In the genomic region with DNA sequence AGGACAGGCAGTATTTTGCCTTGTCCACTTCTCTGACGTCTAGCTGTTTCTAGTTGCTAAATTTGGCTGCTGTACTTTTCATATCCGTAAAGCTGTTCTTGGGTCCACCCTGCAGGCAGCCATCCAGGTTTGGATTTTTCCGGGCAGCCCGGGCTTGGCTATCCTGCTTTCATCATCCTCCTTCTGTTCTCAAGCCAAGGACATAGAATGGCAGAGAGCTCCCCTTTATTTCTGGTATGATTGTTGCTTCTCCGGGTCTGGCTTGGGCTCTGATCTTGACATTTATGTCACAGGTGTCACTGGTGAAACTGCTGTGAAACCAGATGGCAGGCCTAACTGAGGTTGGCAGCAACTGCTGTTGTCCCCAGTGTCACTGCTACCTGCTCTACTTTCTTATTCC, we compare ENCODE assay signal across 13 cellular contexts. TPM values are rescaled to one million over a fixed set of nuclear protein-coding genes. Genes with fewer than 3 reads are reported as not detected.
DNase-seq lines count a peak whose midpoint lies in the region; ATAC-seq and TF ChIP-seq lines count a peak whose summit lies in the region.
"Had no signal": no experiment of that assay in that cellular context is flagged by ENCODE, and none has a peak within 500 bp of the region (broad histone marks: within the 10 kb centered on the region; RNA-seq: fewer than 3 reads in every experiment).

No MANE protein-coding gene starts in this region.

- no peaks in the 10 kb centered on the region for H3K27me3 ChIP-seq in upper lobe of left lung

- 27 to 28% methylated on average over 5 of the region's 5 CpGs for WGBS in lower leg skin, 2 donors
- WGBS in upper lobe of left lung, 2 donors, result 30 to 50% methylated on average over 5 of the region's 5 CpGs

- TF ChIP-seq POLR2A in lower leg skin (IDR thresholded peaks at IDR 0.05) (no peak), upper lobe of left lung (IDR thresholded peaks at IDR 0.05) (no peak)

- H3K9me3 ChIP-seq in upper lobe of left lung, result no peaks in the 10 kb centered on the region

- peak in 1 of 4 donors; percentile 55 for TF ChIP-seq EP300 in upper lobe of left lung (IDR thresholded peaks at IDR 0.05)

- H3K36me3 ChIP-seq in upper lobe of left lung, result no peaks in the 10 kb centered on the region

- H3K27ac ChIP-seq in coronary artery (peak overlapping the region; percentile 34 to 74), upper lobe of left lung (peak overlapping the region; percentile 6 to 70 (median 48))

- H3K4me3 ChIP-seq in coronary artery, result no peak overlapping the region
- no peak overlapping the region for H3K4me3 ChIP-seq in lower leg skin (ENCODE audit: low read depth, poor library complexity, severe bottlenecking)
- H3K4me3 ChIP-seq in upper lobe of left lung, result no peak overlapping the region

- intact Hi-C loops in lower leg skin (cut with DNase I; ENCODE audit: low total_unique reads), result no loop called here

- TF ChIP-seq CTCF in coronary artery (IDR thresholded peaks at IDR 0.05), result no peak
- TF ChIP-seq CTCF in lower leg skin (IDR thresholded peaks at IDR 0.05), result no peak
- no peak for TF ChIP-seq CTCF in upper lobe of left lung (IDR thresholded peaks at IDR 0.05)

- peaks cover 0 to 16% (median 0%) of the 10 kb centered on the region in 4 donors for H3K4me1 ChIP-seq in upper lobe of left lung

- peak; percentile 63 to 89 for ATAC-seq in upper lobe of left lung (ENCODE audit: low FRiP score in 2 of 2)
- ATAC-seq: activated T-helper 17 cell treated with anti-CD3 and anti-CD28 coated beads, Interleukin-2, amount 50 U/mL, for 72 hours; stimulated activated naive B cell treated with anti-CD40 and anti-IgM and Interleukin-4, amounts not matched to agents 10 μg/mL and 1 μg/mL and 100 μg/mL, for 72 hours had no signal

- DNase-seq in NCI-H1694 treated with DMSO at 0.1 percent for 48 hours (lab: John Stamatoyannopoulos, UW) (peak; percentile 31), coronary artery (ENCODE audit: low spot score) (peak; percentile 85), lower leg skin (ENCODE audit: low spot score in 2 of 2) (peak; percentile 55 to 94), upper lobe of left lung (peak in 1 of 2 donors; percentile 76), DMS153 treated with DMSO at 0.1 percent for 48 hours (lab: John Stamatoyannopoulos, UW; ENCODE audit: unreplicated experiment) (no peak), SHP77 treated with DMSO at 0.1 percent for 48 hours (lab: John Stamatoyannopoulos, UW) (no peak)
- DNase-seq in activated naive CD4-positive, alpha-beta T cell (lab: John Stamatoyannopoulos, UW), result no peak
- DNase-seq: activated CD4-positive, alpha-beta T cell treated with anti-CD3 and anti-CD28 coated beads, Interleukin-2, amount 10 ng/mL, durations not matched to agents 24 days and 14 days; IMR-90; NCI-H146; stimulated activated CD4-positive, alpha-beta T cell treated with anti-CD3 and anti-CD28 coated beads, Interleukin-2, amount 100 ng/mL, for 24 hours; stimulated activated naive B cell treated with anti-CD40 and anti-IgM and Interleukin-4, amounts not matched to agents 10 μg/mL and 1 μg/mL and 100 μg/mL, for 72 hours had no signal

RNA-seq across cellular contexts. Expression of a gene that starts 35.5 kb away (rescaled TPM):
- under 1 TPM in 3 of 4 donors, not detected in 1; 0.03 to 0.29 (median 0.04) TPM for total RNA-seq in lower leg skin
- 1 to 10 TPM in 2 of 6 donors, under 1 TPM in 2, not detected in 2; 0.61 to 1.2 (median 0.97) TPM for total RNA-seq in upper lobe of left lung
- total RNA-seq: activated CD4-positive, alpha-beta T cell treated with anti-CD3 and anti-CD28 coated beads, Interleukin-2, amount 10 ng/mL, durations not matched to agents 24 days and 14 days had no signal

Comparison
In these comparisons a context has a peak if more than half of its experiments do, and no peak if none do; other contexts are left out.
1. DNase-seq: peak in NCI-H1694 treated with DMSO at 0.1 percent for 48 hours (single experiment), coronary artery (single experiment) and lower leg skin (2 of 2); none in activated naive CD4-positive, alpha-beta T cell (0 of 4), DMS153 treated with DMSO at 0.1 percent for 48 hours (single experiment) and SHP77 treated with DMSO at 0.1 percent for 48 hours (single experiment).